24 cellular contexts compared by ENCODE assay signal in the genomic region with DNA sequence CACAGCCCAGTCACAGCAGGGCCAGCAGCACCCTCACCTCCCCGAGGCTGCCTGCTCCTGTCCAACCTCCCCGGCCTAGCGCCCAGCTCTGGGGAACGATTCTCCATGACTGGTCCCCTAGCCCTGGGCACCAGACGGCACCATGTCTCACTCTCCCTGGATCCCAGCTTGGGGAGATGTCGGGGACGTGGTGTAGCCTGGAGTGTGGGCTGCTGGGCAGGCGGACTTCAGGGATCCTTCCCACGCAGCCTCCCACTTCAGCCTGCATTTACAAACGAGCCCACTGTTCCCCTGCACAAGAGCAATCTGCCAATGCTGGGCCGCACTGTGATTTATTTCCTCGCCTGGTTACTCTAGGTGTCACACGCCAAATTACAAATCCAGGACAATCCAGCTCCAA.
"Had no signal": no experiment of that assay in that cellular context is flagged by ENCODE, and none has a peak within 500 bp of the region (broad histone marks: within the 10 kb centered on the region; RNA-seq: fewer than 3 reads in every experiment).

No MANE protein-coding gene starts in this region.

- H3K9me3 Mint-ChIP-seq: activated naive CD8-positive, alpha-beta T cell treated with anti-CD3 and anti-CD28 coated beads, Interleukin-2, amount 10 ng/mL, durations not matched to agents 7 days and 5 days; activated T-cell treated with anti-CD3 and anti-CD28 coated beads, Interleukin-2, amount 50 U/mL, for 72 hours; IgD-negative memory B cell; T-helper 1 cell treated with Interleukin-12 subunit alpha and Interleukin-12 subunit beta and Interleukin-4 antibody, amounts not matched to agents 30 μg/mL and 1 μg/mL, for 36 hours had no signal

- ATAC-seq: activated T-cell treated with anti-CD3 and anti-CD28 coated beads, Interleukin-2, amount 50 U/mL, for 72 hours; PC-3 had no signal

- H3K4me3 Mint-ChIP-seq: activated naive CD8-positive, alpha-beta T cell treated with anti-CD3 and anti-CD28 coated beads, Interleukin-2, amount 10 ng/mL, durations not matched to agents 7 days and 5 days; activated T-cell treated with anti-CD3 and anti-CD28 coated beads, Interleukin-2, amount 50 U/mL, for 72 hours; IgD-negative memory B cell; T-helper 1 cell treated with Interleukin-12 subunit alpha and Interleukin-12 subunit beta and Interleukin-4 antibody, amounts not matched to agents 30 μg/mL and 1 μg/mL, for 36 hours had no signal

- DNase-seq: activated CD4-positive, alpha-beta T cell treated with anti-CD3 and anti-CD28 coated beads for 48 hours; activated CD4-positive, alpha-beta T cell treated with anti-CD3 and anti-CD28 coated beads, Interleukin-2, amount 50 U/mL, for 4 hours; activated CD4-positive, CD25-positive, alpha-beta regulatory T cell treated with anti-CD3 and anti-CD28 coated beads, Interleukin-2, amount 50 U/mL, for 72 hours; activated CD8-positive, alpha-beta memory T cell treated with anti-CD3 and anti-CD28 coated beads for 24 hours; activated naive CD8-positive, alpha-beta T cell treated with anti-CD3 and anti-CD28 coated beads, Interleukin-2, amount 10 ng/mL, durations not matched to agents 7 days and 5 days; activated T-cell treated with anti-CD3 and anti-CD28 coated beads, Interleukin-2, amount 50 U/mL, for 72 hours; aorta; caudate nucleus; KG1; NCI-H1092 treated with DMSO at 0.1 percent for 48 hours; NCI-H1417 treated with DMSO at 0.1 percent for 48 hours; NCI-H1694; NCI-H2029; NCI-H2107; NCI-H2171 treated with DMSO at 0.1 percent for 48 hours; NCI-H226; NCI-H526; NCI-H82; NK-92 treated with Interleukin-12 subunit alpha and Interleukin-12 subunit beta, amount 100 ng/mL, for 24 hours; PC-3; SHP77 treated with DMSO at 0.1 percent for 48 hours had no signal

- H3K27ac ChIP-seq: breast epithelium had no signal

- H3K36me3 ChIP-seq: breast epithelium had no signal

- H3K4me3 ChIP-seq: breast epithelium had no signal

- H3K9me3 ChIP-seq: breast epithelium had no signal

- H3K27me3 Mint-ChIP-seq: activated naive CD8-positive, alpha-beta T cell treated with anti-CD3 and anti-CD28 coated beads, Interleukin-2, amount 10 ng/mL, durations not matched to agents 7 days and 5 days; IgD-negative memory B cell had no signal

- H3K27ac Mint-ChIP-seq: activated naive CD8-positive, alpha-beta T cell treated with anti-CD3 and anti-CD28 coated beads, Interleukin-2, amount 10 ng/mL, durations not matched to agents 7 days and 5 days; activated T-cell treated with anti-CD3 and anti-CD28 coated beads, Interleukin-2, amount 50 U/mL, for 72 hours; IgD-negative memory B cell; T-helper 1 cell treated with Interleukin-12 subunit alpha and Interleukin-12 subunit beta and Interleukin-4 antibody, amounts not matched to agents 30 μg/mL and 1 μg/mL, for 36 hours had no signal

- H3K4me1 ChIP-seq: breast epithelium had no signal
